20 cellular contexts compared by ENCODE assay signal in genomic region chr1:117740461-117740860, GRCh38.
"Had no signal": no experiment of that assay in that cellular context is flagged by ENCODE, and none has a peak within 500 bp of the region (broad histone marks: within the 10 kb centered on the region; RNA-seq: fewer than 3 reads in every experiment).

No MANE protein-coding gene starts in this region.

- H3K27me3 Mint-ChIP-seq: T-helper 17 cell had no signal

- H3K27ac Mint-ChIP-seq: activated B cell treated with CpG ODN at 0.5 μM for 24 hours; activated CD4-positive, alpha-beta T cell treated with anti-CD3 and anti-CD28 coated beads, Interleukin-2, amount 10 ng/mL, durations not matched to agents 7 days and 5 days; activated naive CD4-positive, alpha-beta T cell treated with anti-CD3 and anti-CD28 coated beads, Interleukin-2, amount 50 U/mL, for 72 hours; activated T-cell treated with anti-CD3 and anti-CD28 coated beads, Interleukin-2, amount 50 U/mL, for 72 hours; immature natural killer cell; naive thymus-derived CD4-positive, alpha-beta T cell; T-helper 17 cell had no signal

- H3K36me3 ChIP-seq: right atrium auricular region, tibial nerve had no signal

- DNase-seq: activated B cell treated with CpG ODN at 0.5 μM for 24 hours; activated CD4-positive, alpha-beta T cell treated with anti-CD3 and anti-CD28 coated beads, Interleukin-2, amount 10 ng/mL, durations not matched to agents 7 days and 5 days; activated CD8-positive, alpha-beta memory T cell treated with anti-CD3 and anti-CD28 coated beads, Interleukin-2, amount 50 U/mL, for 48 hours; activated gamma-delta T cell; activated T-cell treated with anti-CD3 and anti-CD28 coated beads, Interleukin-2, amount 50 U/mL, for 72 hours; caudate nucleus; foreskin melanocyte; head of caudate nucleus; immature natural killer cell; naive thymus-derived CD4-positive, alpha-beta T cell; posterior cingulate gyrus; stimulated activated CD4-positive, alpha-beta T cell treated with anti-CD3 and anti-CD28 coated beads, Interleukin-4, amount 100 ng/mL, for 24 hours; stimulated activated naive CD4-positive, alpha-beta T cell; substantia nigra; T-helper 17 cell had no signal

- H3K4me3 ChIP-seq: lung, right atrium auricular region, skin epidermis, tibial nerve had no signal

- H3K27me3 ChIP-seq: right atrium auricular region, tibial nerve had no signal

- H3K36me3 Mint-ChIP-seq: activated naive CD4-positive, alpha-beta T cell treated with anti-CD3 and anti-CD28 coated beads, Interleukin-2, amount 50 U/mL, for 72 hours had no signal

- H3K9me3 ChIP-seq: right atrium auricular region had no signal

- ATAC-seq: activated naive CD4-positive, alpha-beta T cell treated with anti-CD3 and anti-CD28 coated beads, Interleukin-2, amount 50 U/mL, for 72 hours; activated T-cell treated with anti-CD3 and anti-CD28 coated beads, Interleukin-2, amount 50 U/mL, for 72 hours; naive thymus-derived CD4-positive, alpha-beta T cell; T-helper 17 cell had no signal

- H3K4me3 Mint-ChIP-seq: activated B cell treated with CpG ODN at 0.5 μM for 24 hours; activated CD4-positive, alpha-beta T cell treated with anti-CD3 and anti-CD28 coated beads, Interleukin-2, amount 10 ng/mL, durations not matched to agents 7 days and 5 days; activated T-cell treated with anti-CD3 and anti-CD28 coated beads, Interleukin-2, amount 50 U/mL, for 72 hours; immature natural killer cell; naive thymus-derived CD4-positive, alpha-beta T cell; T-helper 17 cell had no signal

- H3K27ac ChIP-seq: right atrium auricular region, skin epidermis, tibial nerve had no signal

- H3K4me1 ChIP-seq: tibial nerve had no signal

- H3K9me3 Mint-ChIP-seq: activated CD4-positive, alpha-beta T cell treated with anti-CD3 and anti-CD28 coated beads, Interleukin-2, amount 10 ng/mL, durations not matched to agents 7 days and 5 days; activated naive CD4-positive, alpha-beta T cell treated with anti-CD3 and anti-CD28 coated beads, Interleukin-2, amount 50 U/mL, for 72 hours had no signal
